In the genomic region with DNA sequence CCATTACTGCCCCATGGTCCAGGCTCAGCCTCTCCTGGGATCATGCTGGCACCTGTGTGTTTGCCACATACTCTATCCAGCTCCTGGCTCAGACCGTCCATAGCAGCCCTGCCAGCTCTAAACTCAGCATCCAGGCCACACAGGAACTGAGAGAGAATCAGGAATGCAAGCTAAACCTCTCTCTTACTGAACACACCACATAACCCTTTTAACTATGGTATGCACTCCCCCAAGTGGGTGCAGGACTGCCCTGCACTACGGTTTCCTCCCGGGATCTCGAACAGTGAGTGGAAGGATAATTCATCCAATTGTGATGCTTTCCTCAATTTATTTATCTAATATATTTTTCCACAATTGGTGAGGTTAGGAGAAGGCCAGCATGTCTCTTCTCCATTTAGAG, we compare ENCODE assay signal across 13 cellular contexts. TPM values are rescaled to one million over a fixed set of nuclear protein-coding genes. Genes with fewer than 3 reads are reported as not detected.
DNase-seq lines count a peak whose midpoint lies in the region; ATAC-seq, FAIRE-seq and TF ChIP-seq lines count a peak whose summit lies in the region.
"Had no signal": no experiment of that assay in that cellular context is flagged by ENCODE, and none has a peak within 500 bp of the region (broad histone marks: within the 10 kb centered on the region; RNA-seq: fewer than 3 reads in every experiment).

No MANE protein-coding gene starts in this region.

- H3K27ac Mint-ChIP-seq in HFFc6 (no peak overlapping the region), WTC11 (no peak overlapping the region)
- H3K27ac Mint-ChIP-seq: activated T-helper 2 cell treated with anti-CD3 and anti-CD28 coated beads, Interferon-gamma antibody, Interleukin-2, Interleukin-4, amounts not matched to agents 10 μg/mL and 5 μg/mL and 100 μg/mL, durations not matched to agents 14 hours and 24 hours and 36 hours had no signal

- POLR2A ChIA-PET in WTC11 (lab: Charles Lee): no interaction called here

- ATAC-seq in WTC11 (peak; percentile 83), GM21447 (IDR thresholded peaks at IDR 0.05; ENCODE audit: unreplicated experiment) (no peak)
- ATAC-seq in activated CD4-positive, CD25-positive, alpha-beta regulatory T cell treated with anti-CD3 and anti-CD28 coated beads, Interleukin-2, amount 50 U/mL, for 24 hours: no peak
- ATAC-seq: esophagus mucosa had no signal

- H3K9me3 Mint-ChIP-seq in HFFc6: no peaks in the 10 kb centered on the region
- H3K9me3 Mint-ChIP-seq in WTC11: no peaks in the 10 kb centered on the region
- H3K9me3 Mint-ChIP-seq: activated T-helper 2 cell treated with anti-CD3 and anti-CD28 coated beads, Interferon-gamma antibody, Interleukin-2, Interleukin-4, amounts not matched to agents 10 μg/mL and 5 μg/mL and 100 μg/mL, durations not matched to agents 14 hours and 24 hours and 36 hours had no signal

- no peak for FAIRE-seq in D721Med (lab: Jason Lieb, UNC)

- H3K36me3 Mint-ChIP-seq in HFFc6 (ENCODE audit: low read depth): no peaks in the 10 kb centered on the region
- H3K36me3 Mint-ChIP-seq in WTC11: no peaks in the 10 kb centered on the region

- CTCF ChIA-PET in WTC11 (lab: Charles Lee): interaction anchor here (0.9 to 1.6 kb wide), 2 partner anchors 38 to 61 kb away, joined by 4 to 5 read pairs; no protein-coding TSS in a partner anchor

- no peak overlapping the region for H3K4me3 Mint-ChIP-seq in HFFc6
- no peak overlapping the region for H3K4me3 Mint-ChIP-seq in WTC11

- peak; percentile 9 for TF ChIP-seq CTCF in D721Med (IDR thresholded peaks at IDR 0.05; ENCODE audit: insufficient read depth, missing control alignments)
- TF ChIP-seq CTCF in HFFc6 (IDR thresholded peaks at IDR 0.05): peak; percentile 26; the same call in 1 of the 2 replicates
- no peak for TF ChIP-seq CTCF in WTC11 (IDR thresholded peaks at IDR 0.05)

- DNase-seq in D721Med (ENCODE audit: insufficient read length, low spot score) (no peak), HFFc6 (peak; percentile 7), WTC11 (ENCODE audit: low spot score) (no peak), kidney glomerular epithelial cell (lab: John Stamatoyannopoulos, UW) (peak; percentile 9), mesenteric fat pad (ENCODE audit: low spot score) (no peak), Ammon's horn (ENCODE audit: low spot score) (no peak)
- DNase-seq: activated CD8-positive, alpha-beta memory T cell treated with anti-CD3 and anti-CD28 coated beads for 24 hours; anterior cingulate cortex; dermis blood vessel endothelial cell had no signal

- H3K27me3 Mint-ChIP-seq in HFFc6 (ENCODE audit: insufficient read depth): peaks cover 21% of the 10 kb centered on the region
- H3K27me3 Mint-ChIP-seq in WTC11 (ENCODE audit: low read depth): peaks cover 38% of the 10 kb centered on the region

- 0 out of 2 replicates have a peak, but pooled peaks cover under 1% of the 10 kb centered on the region for H3K4me1 Mint-ChIP-seq in HFFc6 (ENCODE audit: low read depth)
- no peaks in the 10 kb centered on the region for H3K4me1 Mint-ChIP-seq in WTC11

TF ChIP-seq in WTC11, 78 proteins besides CTCF, POLR2A, EP300 and RAD21:
- no peak for TF ChIP-seq NR2C2 (CRISPR knock-in tag; IDR thresholded peaks at IDR 0.05)
TF ChIP-seq in WTC11: peak in this region for 0.

RNA-seq across cellular contexts. Expression of a gene that starts 17.1 kb away (rescaled TPM):
- total RNA-seq in HFFc6 (2021; fragmentation: NEBNext Ultra II Directional; extraction: Animal tissue kit (Norgen Biotek cat#: 25700)): 10 to 100 TPM; 24.3 to 26.7 (median 25.7) TPM
- 5.7 to 7.0 TPM (median 6.2 TPM) in 3 replicates for total RNA-seq in WTC11 (2021)
- 40.2 TPM for total RNA-seq in mesenteric fat pad

Comparison
In these comparisons a context has a peak if more than half of its experiments do, and no peak if none do; other contexts are left out.
1. DNase-seq: peak in HFFc6 (single experiment) and kidney glomerular epithelial cell (single experiment); none in D721Med (single experiment), WTC11 (single experiment), mesenteric fat pad (single experiment) and Ammon's horn (single experiment).